In the genomic region with DNA sequence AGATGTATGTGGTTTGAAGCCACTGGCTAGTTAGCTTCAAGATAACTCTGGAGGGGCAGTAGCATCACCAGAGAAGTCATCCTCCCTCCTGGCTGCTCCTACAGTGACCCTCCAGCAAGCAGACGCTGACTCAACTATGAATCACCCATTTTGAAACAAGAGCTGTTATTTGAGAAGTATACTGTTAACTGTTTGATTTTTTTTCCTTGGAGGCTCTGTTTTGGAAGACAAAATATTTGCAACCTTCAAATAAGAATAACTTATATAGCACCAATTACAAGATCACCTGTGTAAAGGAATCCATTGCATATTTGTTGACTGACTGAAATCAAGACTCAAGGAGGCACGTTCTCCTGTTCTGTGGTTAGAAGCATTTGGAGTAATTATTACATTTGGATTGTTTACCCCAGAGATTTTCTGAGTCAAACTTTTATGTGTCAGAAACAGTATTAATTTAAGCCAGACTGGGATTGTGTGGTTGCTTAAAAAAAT, we compare ENCODE assay signal across 9 cellular contexts.
A peak's percentile ranks its signal among the peaks of the same experiment; 100 is the strongest.
DNase-seq lines count a peak whose midpoint lies in the region; TF ChIP-seq lines count a peak whose summit lies in the region.
"Had no signal": no experiment of that assay in that cellular context is flagged by ENCODE, and none has a peak within 500 bp of the region (broad histone marks: within the 10 kb centered on the region; RNA-seq: fewer than 3 reads in every experiment).

No MANE protein-coding gene starts in this region.

- H2BK12ac ChIP-seq in mesenchymal stem cell (ENCODE audit: low read length in 2 of 2), result no peak overlapping the region

- no peaks in the 10 kb centered on the region for H3K79me1 ChIP-seq in mesenchymal stem cell (replicated peaks; ENCODE audit: low read length, poor library complexity, severe bottlenecking)

- H3K36me3 Mint-ChIP-seq in immature natural killer cell, result no peaks in the 10 kb centered on the region

- no peak overlapping the region for H3K4ac ChIP-seq in mesenchymal stem cell (ENCODE audit: low read depth in 1 of 2, low read length in 2 of 2)

- peaks cover 4 to 13% (median 10%) of the 10 kb centered on the region in 3 donors for H3K27me3 Mint-ChIP-seq in immature natural killer cell (ENCODE audit: low read depth in 3 of 3)

- no peak overlapping the region for H3K4me3 Mint-ChIP-seq in immature natural killer cell
- H3K4me3 Mint-ChIP-seq: activated T-helper 1 cell treated with anti-CD3 and anti-CD28 coated beads, Interleukin-12 subunit alpha, Interleukin-12 subunit beta, Interleukin-2, Interleukin-4 antibody, amounts not matched to agents 30 ng/mL and 10 ng/mL and 1 ng/mL, durations not matched to agents 14 hours and 24 hours and 36 hours had no signal

- no peaks in the 10 kb centered on the region for H3K36me3 ChIP-seq in brain microvascular endothelial cell (replicated peaks)
- no peaks in the 10 kb centered on the region for H3K36me3 ChIP-seq in mesenchymal stem cell (ENCODE audit: control insufficient read depth in 1 of 2, insufficient read depth in 2 of 2, low read depth in 1 of 2, low read length in 2 of 2)

- H2BK5ac ChIP-seq in mesenchymal stem cell (ENCODE audit: low read depth, low read length, poor library complexity, severe bottlenecking), result no peak overlapping the region

- no peak overlapping the region for H2BK15ac ChIP-seq in mesenchymal stem cell (ENCODE audit: low read depth, poor library complexity, severe bottlenecking)

- no peak overlapping the region for H3K23ac ChIP-seq in mesenchymal stem cell (ENCODE audit: low read length in 2 of 2)

- no peak overlapping the region for H3K4me3 ChIP-seq in brain microvascular endothelial cell (ENCODE audit: low read depth, low read length)
- peak overlapping the region in 1 of 2 experiments; percentile 65 for H3K4me3 ChIP-seq in mesenchymal stem cell (ENCODE audit: insufficient read depth in 1 of 2, low read depth in 1 of 2, low read length in 2 of 2)

- in situ Hi-C loops in brain microvascular endothelial cell (cut with HindIII; ENCODE audit: low pct_ligation_motif_present, low sequenced_read_pairs), result no loop called here
- in situ Hi-C loops in GM13976 (cut with MboI; ENCODE audit: low sequenced_read_pairs, unreplicated experiment), result no loop called here

- no peak overlapping the region for H4K8ac ChIP-seq in mesenchymal stem cell (ENCODE audit: low read length)

- no peak overlapping the region for H2AFZ ChIP-seq in mesenchymal stem cell (ENCODE audit: low read depth, low read length)

- H3K9ac ChIP-seq in mesenchymal stem cell (ENCODE audit: low read length), result peak overlapping the region; percentile 70

- H3K27me3 ChIP-seq in brain microvascular endothelial cell (replicated peaks) (no peaks in the 10 kb centered on the region), mesenchymal stem cell (ENCODE audit: control insufficient read depth in 1 of 2, insufficient read depth in 1 of 2, low read length in 2 of 2) (peaks cover 0 to 3% of the 10 kb centered on the region in 2 experiments)

- peak overlapping the region in 1 of 6 donors; percentile 18 for H3K27ac Mint-ChIP-seq in immature natural killer cell
- H3K27ac Mint-ChIP-seq: activated T-helper 1 cell treated with anti-CD3 and anti-CD28 coated beads, Interleukin-12 subunit alpha, Interleukin-12 subunit beta, Interleukin-2, Interleukin-4 antibody, amounts not matched to agents 30 ng/mL and 10 ng/mL and 1 ng/mL, durations not matched to agents 14 hours and 24 hours and 36 hours had no signal

- H3K9me3 Mint-ChIP-seq in immature natural killer cell, result peaks cover 0 to 10% (median 0%) of the 10 kb centered on the region in 6 donors
- H3K9me3 Mint-ChIP-seq: activated T-helper 1 cell treated with anti-CD3 and anti-CD28 coated beads, Interleukin-12 subunit alpha, Interleukin-12 subunit beta, Interleukin-2, Interleukin-4 antibody, amounts not matched to agents 30 ng/mL and 10 ng/mL and 1 ng/mL, durations not matched to agents 14 hours and 24 hours and 36 hours had no signal

- H3K4me1 Mint-ChIP-seq in immature natural killer cell, result no peaks in the 10 kb centered on the region

- H3K18ac ChIP-seq in mesenchymal stem cell (ENCODE audit: low read depth in 1 of 2, low read length in 2 of 2), result no peak overlapping the region

- H3K14ac ChIP-seq in mesenchymal stem cell (ENCODE audit: low read length in 2 of 2), result no peak overlapping the region

- TF ChIP-seq CTCF in brain microvascular endothelial cell (IDR thresholded peaks at IDR 0.05; ENCODE audit: low read depth, low read length, missing control alignments), result no peak
- TF ChIP-seq CTCF in GM13976 (IDR thresholded peaks at IDR 0.05; ENCODE audit: borderline replicate concordance, control extremely low read depth, extremely low read depth, insufficient read depth, missing control alignments), result no peak

- H3K27ac ChIP-seq in brain microvascular endothelial cell (peak overlapping the region; percentile 97), mesenchymal stem cell (ENCODE audit: low read length, poor library complexity, severe bottlenecking) (no peak overlapping the region)

- no peak overlapping the region for H2AK5ac ChIP-seq in mesenchymal stem cell (ENCODE audit: low read length, severe bottlenecking)

- no peaks in the 10 kb centered on the region for H3K9me3 ChIP-seq in mesenchymal stem cell (ENCODE audit: control insufficient read depth, low read length)

- WGBS in mesenchymal stem cell, result 0% methylated on average over 1 of the region's 2 CpGs

- peak; percentile 64 for DNase-seq in AG08396 (ENCODE audit: low spot score)
- peak; percentile 96 for DNase-seq in HT1080 (ENCODE audit: low read depth)
- peak; percentile 98 for DNase-seq in brain microvascular endothelial cell
- DNase-seq in mesenchymal stem cell, result peak; percentile 91
- DNase-seq in activated effector memory CD4-positive, alpha-beta T cell treated with anti-CD3 and anti-CD28 coated beads, Interleukin-2, amount 50 U/mL, for 16 hours, result no peak
- DNase-seq in immature natural killer cell, result no peak
- no peak for DNase-seq in NCI-H82 treated with DMSO at 0.1 percent for 48 hours (lab: John Stamatoyannopoulos, UW; ENCODE audit: unreplicated experiment)
- DNase-seq in GM13976 (ENCODE audit: low spot score), result no peak

- H4K91ac ChIP-seq in mesenchymal stem cell (ENCODE audit: low read length), result no peak overlapping the region

- peaks cover 1% of the 10 kb centered on the region for H3K4me1 ChIP-seq in mesenchymal stem cell (ENCODE audit: control insufficient read depth, insufficient read depth, low read depth, low read length)

- no peak overlapping the region for H3K4me2 ChIP-seq in mesenchymal stem cell (ENCODE audit: low read length, poor library complexity, severe bottlenecking)

- no peak overlapping the region for H2BK120ac ChIP-seq in mesenchymal stem cell (ENCODE audit: low read depth, low read length)

Comparison
In these comparisons a context has a peak if more than half of its experiments do, and no peak if none do; other contexts are left out.
1. DNase-seq: peak in AG08396 (single experiment), HT1080 (single experiment), brain microvascular endothelial cell (single experiment) and mesenchymal stem cell (single experiment); none in activated effector memory CD4-positive, alpha-beta T cell treated with anti-CD3 and anti-CD28 coated beads, Interleukin-2, amount 50 U/mL, for 16 hours (single experiment), immature natural killer cell (0 of 3), NCI-H82 treated with DMSO at 0.1 percent for 48 hours (single experiment) and GM13976 (single experiment).